ENCODE assay signal across 1 cellular context in the genomic region with DNA sequence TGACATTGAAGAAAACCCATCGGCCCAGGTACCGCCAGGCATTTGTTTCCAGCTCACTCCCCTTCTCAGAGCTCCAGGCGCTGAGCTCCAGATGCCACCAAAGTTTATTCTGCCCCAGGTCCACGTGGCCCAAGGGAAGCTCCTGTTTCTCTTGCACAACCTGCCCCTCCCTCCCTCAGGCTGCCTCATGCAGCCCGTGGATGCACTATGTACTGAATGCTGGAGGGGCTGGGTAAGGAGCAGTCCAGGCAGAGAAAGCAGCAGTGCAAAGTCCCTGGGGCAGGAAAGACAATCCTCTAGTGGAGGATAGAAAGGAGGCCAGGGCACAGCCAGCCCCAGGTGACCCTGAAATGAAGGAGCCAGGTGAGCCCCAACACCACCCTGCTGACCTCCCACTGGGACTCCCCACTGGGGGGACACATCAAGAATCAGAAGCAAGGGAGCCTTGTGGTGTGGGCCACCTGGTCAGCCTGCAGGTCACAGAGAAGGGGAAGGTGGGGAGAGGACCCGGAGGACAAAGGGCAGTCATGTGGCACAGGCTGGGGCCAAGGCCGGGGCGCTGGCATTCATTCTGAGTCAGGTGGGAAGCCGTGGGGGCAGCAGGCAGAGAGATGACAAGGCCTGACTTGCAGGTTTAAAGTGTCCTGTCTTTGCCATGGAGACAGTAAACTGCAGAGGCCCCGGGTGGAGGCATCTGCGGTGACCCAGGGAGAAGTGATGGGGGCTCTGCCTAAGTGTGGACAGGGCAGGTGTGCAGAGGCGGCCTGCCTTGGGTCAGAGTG.
TF ChIP-seq lines count a peak whose summit lies in the region.

No MANE protein-coding gene starts in this region.

TF ChIP-seq in HepG2, 621 proteins besides CTCF, POLR2A, EP300 and RAD21 (continued from another document and continues in another):
- TF ChIP-seq TARDBP (CRISPR knock-in tag; IDR thresholded peaks at IDR 0.05) = peak; percentile 64; the same call in 1 of the 2 replicates
- no peak for TF ChIP-seq ZNF446 (CRISPR knock-in tag; IDR thresholded peaks at IDR 0.05)
- no peak for TF ChIP-seq ZNF282 (IDR thresholded peaks at IDR 0.05; ENCODE audit: partially characterized antibody)
- TF ChIP-seq, protein P1, sequence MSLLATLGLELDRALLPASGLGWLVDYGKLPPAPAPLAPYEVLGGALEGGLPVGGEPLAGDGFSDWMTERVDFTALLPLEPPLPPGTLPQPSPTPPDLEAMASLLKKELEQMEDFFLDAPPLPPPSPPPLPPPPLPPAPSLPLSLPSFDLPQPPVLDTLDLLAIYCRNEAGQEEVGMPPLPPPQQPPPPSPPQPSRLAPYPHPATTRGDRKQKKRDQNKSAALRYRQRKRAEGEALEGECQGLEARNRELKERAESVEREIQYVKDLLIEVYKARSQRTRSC (CRISPR knock-in tag; IDR thresholded peaks at IDR 0.05; ENCODE audit: low read depth) = no peak
- no peak for TF ChIP-seq NKX3-1 (CRISPR knock-in tag; IDR thresholded peaks at IDR 0.05)
- peak; percentile 81 for TF ChIP-seq PHF21A (CRISPR knock-in tag; IDR thresholded peaks at IDR 0.05)
- TF ChIP-seq ZNF44 (CRISPR knock-in tag; IDR thresholded peaks at IDR 0.05) = no peak
- no peak for TF ChIP-seq DPF2 (CRISPR knock-in tag; IDR thresholded peaks at IDR 0.05; ENCODE audit: borderline replicate concordance, low read depth)
- no peak for TF ChIP-seq ZNF850 (CRISPR knock-in tag; conservative IDR thresholded peaks at IDR 0.05)
- no peak for TF ChIP-seq TOE1 (CRISPR knock-in tag; IDR thresholded peaks at IDR 0.05)
- 0 out of 2 replicates have a peak, but pooled peaks have one; percentile 74 for TF ChIP-seq HOXA7 (CRISPR knock-in tag; IDR thresholded peaks at IDR 0.05)
- TF ChIP-seq KLF15 (CRISPR knock-in tag; IDR thresholded peaks at IDR 0.05; ENCODE audit: borderline replicate concordance) = no peak
- TF ChIP-seq RNF2 (conservative IDR thresholded peaks at IDR 0.05; ENCODE audit: low read depth) = peak; percentile 53; the same call in 1 of the 2 replicates
- TF ChIP-seq, protein P2, sequence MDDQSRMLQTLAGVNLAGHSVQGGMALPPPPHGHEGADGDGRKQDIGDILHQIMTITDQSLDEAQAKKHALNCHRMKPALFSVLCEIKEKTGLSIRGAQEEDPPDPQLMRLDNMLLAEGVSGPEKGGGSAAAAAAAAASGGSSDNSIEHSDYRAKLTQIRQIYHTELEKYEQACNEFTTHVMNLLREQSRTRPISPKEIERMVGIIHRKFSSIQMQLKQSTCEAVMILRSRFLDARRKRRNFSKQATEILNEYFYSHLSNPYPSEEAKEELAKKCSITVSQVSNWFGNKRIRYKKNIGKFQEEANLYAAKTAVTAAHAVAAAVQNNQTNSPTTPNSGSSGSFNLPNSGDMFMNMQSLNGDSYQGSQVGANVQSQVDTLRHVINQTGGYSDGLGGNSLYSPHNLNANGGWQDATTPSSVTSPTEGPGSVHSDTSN (CRISPR knock-in tag; IDR thresholded peaks at IDR 0.05; ENCODE audit: borderline replicate concordance) = no peak
- TF ChIP-seq DNMT1 (CRISPR knock-in tag; IDR thresholded peaks at IDR 0.05) = no peak
- peak; percentile 45; the same call in 1 of the 2 replicates for TF ChIP-seq ZNF709 (CRISPR knock-in tag; IDR thresholded peaks at IDR 0.05)
- no peak for TF ChIP-seq ZBTB37 (CRISPR knock-in tag; IDR thresholded peaks at IDR 0.05)
- TF ChIP-seq ZNF609 (CRISPR knock-in tag; IDR thresholded peaks at IDR 0.05; ENCODE audit: borderline replicate concordance) = no peak
- TF ChIP-seq ZNF317 (CRISPR knock-in tag; IDR thresholded peaks at IDR 0.05) = no peak
- no peak for TF ChIP-seq CCAR2 (optimal IDR thresholded peaks at IDR 0.05; ENCODE audit: low read depth, low read length)
- TF ChIP-seq, protein P3, sequence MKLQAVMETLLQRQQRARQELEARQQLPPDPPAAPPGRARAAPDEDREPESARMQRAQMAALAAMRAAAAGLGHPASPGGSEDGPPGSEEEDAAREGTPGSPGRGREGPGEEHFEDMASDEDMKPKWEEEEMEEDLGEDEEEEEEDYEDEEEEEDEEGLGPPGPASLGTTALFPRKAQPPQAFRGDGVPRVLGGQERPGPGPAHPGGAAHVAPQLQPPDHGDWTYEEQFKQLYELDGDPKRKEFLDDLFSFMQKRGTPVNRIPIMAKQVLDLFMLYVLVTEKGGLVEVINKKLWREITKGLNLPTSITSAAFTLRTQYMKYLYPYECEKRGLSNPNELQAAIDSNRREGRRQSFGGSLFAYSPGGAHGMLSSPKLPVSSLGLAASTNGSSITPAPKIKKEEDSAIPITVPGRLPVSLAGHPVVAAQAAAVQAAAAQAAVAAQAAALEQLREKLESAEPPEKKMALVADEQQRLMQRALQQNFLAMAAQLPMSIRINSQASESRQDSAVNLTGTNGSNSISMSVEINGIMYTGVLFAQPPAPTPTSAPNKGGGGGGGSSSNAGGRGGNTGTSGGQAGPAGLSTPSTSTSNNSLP (IDR thresholded peaks at IDR 0.05; ENCODE audit: low read depth, low read length) = no peak
- TF ChIP-seq ZNF292 (CRISPR knock-in tag; IDR thresholded peaks at IDR 0.05; ENCODE audit: borderline replicate concordance, low read depth) = peak; percentile 88; the same call in 1 of the 2 replicates
- TF ChIP-seq SALL1 (CRISPR knock-in tag; IDR thresholded peaks at IDR 0.05) = peak; percentile 83
- TF ChIP-seq ZNF768 (CRISPR knock-in tag; IDR thresholded peaks at IDR 0.05) = 0 out of 2 replicates have a peak, but pooled peaks have one; percentile 10
- TF ChIP-seq EZH2 (conservative IDR thresholded peaks at IDR 0.05; ENCODE audit: low read depth, low read length) = no peak
- peak; percentile 25; the same call in 1 of the 2 replicates for TF ChIP-seq ZFY (CRISPR knock-in tag; IDR thresholded peaks at IDR 0.05)
- no peak for TF ChIP-seq DR1 (CRISPR knock-in tag; IDR thresholded peaks at IDR 0.05)
- no peak for TF ChIP-seq NFE2 (CRISPR knock-in tag; IDR thresholded peaks at IDR 0.05)
- TF ChIP-seq ZNF777 (CRISPR knock-in tag; IDR thresholded peaks at IDR 0.05) = no peak
- TF ChIP-seq GATAD1 (CRISPR knock-in tag; IDR thresholded peaks at IDR 0.05) = 0 out of 2 replicates have a peak, but pooled peaks have one; percentile 18
- TF ChIP-seq NCOA5 (CRISPR knock-in tag; IDR thresholded peaks at IDR 0.05) = no peak
- no peak for TF ChIP-seq KDM6A (CRISPR knock-in tag; IDR thresholded peaks at IDR 0.05; ENCODE audit: low read depth)
- TF ChIP-seq ZBTB20 (CRISPR knock-in tag; IDR thresholded peaks at IDR 0.05; ENCODE audit: borderline replicate concordance, low read depth) = no peak
- no peak for TF ChIP-seq BRD4 (CRISPR knock-in tag; IDR thresholded peaks at IDR 0.05)
- peak; percentile 66 for TF ChIP-seq MED1 (CRISPR knock-in tag; IDR thresholded peaks at IDR 0.05)
- no peak for TF ChIP-seq DRAP1 (CRISPR knock-in tag; IDR thresholded peaks at IDR 0.05)
- no peak for TF ChIP-seq ZNF781 (CRISPR knock-in tag; IDR thresholded peaks at IDR 0.05; ENCODE audit: borderline replicate concordance, not compliant biosample characterization)
- TF ChIP-seq IKZF4 (CRISPR knock-in tag; IDR thresholded peaks at IDR 0.05; ENCODE audit: borderline replicate concordance, low read depth, not compliant biosample characterization) = no peak
- no peak for TF ChIP-seq HMG20A (CRISPR knock-in tag; IDR thresholded peaks at IDR 0.05; ENCODE audit: borderline replicate concordance)
- TF ChIP-seq MIER2 (CRISPR knock-in tag; IDR thresholded peaks at IDR 0.05) = peak; percentile 73; the same call in 1 of the 2 replicates
- no peak for TF ChIP-seq ZBTB21 (CRISPR knock-in tag; IDR thresholded peaks at IDR 0.05)
- TF ChIP-seq KDM5A (IDR thresholded peaks at IDR 0.05; ENCODE audit: borderline replicate concordance, low read length) = no peak
- no peak for TF ChIP-seq ZNF766 (CRISPR knock-in tag; IDR thresholded peaks at IDR 0.05; ENCODE audit: borderline replicate concordance)
- TF ChIP-seq PAX8 (CRISPR knock-in tag; IDR thresholded peaks at IDR 0.05; ENCODE audit: borderline replicate concordance) = no peak
- TF ChIP-seq, protein P4, sequence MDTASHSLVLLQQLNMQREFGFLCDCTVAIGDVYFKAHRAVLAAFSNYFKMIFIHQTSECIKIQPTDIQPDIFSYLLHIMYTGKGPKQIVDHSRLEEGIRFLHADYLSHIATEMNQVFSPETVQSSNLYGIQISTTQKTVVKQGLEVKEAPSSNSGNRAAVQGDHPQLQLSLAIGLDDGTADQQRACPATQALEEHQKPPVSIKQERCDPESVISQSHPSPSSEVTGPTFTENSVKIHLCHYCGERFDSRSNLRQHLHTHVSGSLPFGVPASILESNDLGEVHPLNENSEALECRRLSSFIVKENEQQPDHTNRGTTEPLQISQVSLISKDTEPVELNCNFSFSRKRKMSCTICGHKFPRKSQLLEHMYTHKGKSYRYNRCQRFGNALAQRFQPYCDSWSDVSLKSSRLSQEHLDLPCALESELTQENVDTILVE (CRISPR knock-in tag; IDR thresholded peaks at IDR 0.05) = no peak
- peak; percentile 66; the same call in 1 of the 2 replicates for TF ChIP-seq FOXP4 (CRISPR knock-in tag; IDR thresholded peaks at IDR 0.05)
